ENCODE assay signal across 13 cellular contexts in genomic region chr5:4230531-4230904, GRCh38.
"Had no signal": no experiment of that assay in that cellular context is flagged by ENCODE, and none has a peak within 500 bp of the region (broad histone marks: within the 10 kb centered on the region; RNA-seq: fewer than 3 reads in every experiment).

No MANE protein-coding gene starts in this region.

- DNase-seq: activated B cell treated with CpG ODN at 0.5 μM for 24 hours; activated CD4-positive, alpha-beta T cell treated with anti-CD3 and anti-CD28 coated beads, Interleukin-2, amount 10 ng/mL, durations not matched to agents 7 days and 5 days; activated CD8-positive, alpha-beta memory T cell treated with anti-CD3 and anti-CD28 coated beads for 24 hours; activated naive CD4-positive, alpha-beta T cell treated with anti-CD3 and anti-CD28 coated beads for 36 hours; cortex of kidney; effector memory CD8-positive, alpha-beta T cell; left colon; naive thymus-derived CD4-positive, alpha-beta T cell; ovary; stimulated activated CD4-positive, alpha-beta T cell treated with anti-CD3 and anti-CD28 coated beads, Interleukin-12 subunit alpha, Interleukin-12 subunit beta, amount 100 ng/mL, for 4 hours had no signal

- H3K27ac Mint-ChIP-seq: activated B cell treated with CpG ODN at 0.5 μM for 24 hours; activated CD4-positive, alpha-beta T cell treated with anti-CD3 and anti-CD28 coated beads, Interleukin-2, amount 10 ng/mL, durations not matched to agents 7 days and 5 days; activated naive CD4-positive, alpha-beta T cell treated with anti-CD3 and anti-CD28 coated beads for 36 hours; activated T-helper 17 cell treated with anti-CD3 and anti-CD28 coated beads, Interleukin-2, amount 50 U/mL, for 72 hours; effector memory CD8-positive, alpha-beta T cell; naive thymus-derived CD4-positive, alpha-beta T cell; stimulated activated naive CD8-positive, alpha-beta T cell treated with anti-CD3 and anti-CD28 coated beads, Interleukin-15, Interleukin-2, amounts not matched to agents 100 ng/mL and 50 ng/mL, for 24 hours had no signal

- H3K4me3 ChIP-seq: ovary, thoracic aorta had no signal

- H3K27me3 ChIP-seq: ovary had no signal

- H3K27ac ChIP-seq: ovary, thoracic aorta had no signal

- H3K4me1 Mint-ChIP-seq: activated B cell treated with CpG ODN at 0.5 μM for 24 hours; activated CD4-positive, alpha-beta T cell treated with anti-CD3 and anti-CD28 coated beads, Interleukin-2, amount 10 ng/mL, durations not matched to agents 7 days and 5 days; activated T-helper 17 cell treated with anti-CD3 and anti-CD28 coated beads, Interleukin-2, amount 50 U/mL, for 72 hours; naive thymus-derived CD4-positive, alpha-beta T cell had no signal

- H3K36me3 Mint-ChIP-seq: naive thymus-derived CD4-positive, alpha-beta T cell had no signal

- H3K27me3 Mint-ChIP-seq: activated B cell treated with CpG ODN at 0.5 μM for 24 hours; activated CD4-positive, alpha-beta T cell treated with anti-CD3 and anti-CD28 coated beads, Interleukin-2, amount 10 ng/mL, durations not matched to agents 7 days and 5 days; activated T-helper 17 cell treated with anti-CD3 and anti-CD28 coated beads, Interleukin-2, amount 50 U/mL, for 72 hours; effector memory CD8-positive, alpha-beta T cell; naive thymus-derived CD4-positive, alpha-beta T cell; stimulated activated naive CD8-positive, alpha-beta T cell treated with anti-CD3 and anti-CD28 coated beads, Interleukin-15, Interleukin-2, amounts not matched to agents 100 ng/mL and 50 ng/mL, for 24 hours had no signal

- H3K4me3 Mint-ChIP-seq: activated B cell treated with CpG ODN at 0.5 μM for 24 hours; activated CD4-positive, alpha-beta T cell treated with anti-CD3 and anti-CD28 coated beads, Interleukin-2, amount 10 ng/mL, durations not matched to agents 7 days and 5 days; activated naive CD4-positive, alpha-beta T cell treated with anti-CD3 and anti-CD28 coated beads for 36 hours; activated T-helper 17 cell treated with anti-CD3 and anti-CD28 coated beads, Interleukin-2, amount 50 U/mL, for 72 hours; effector memory CD8-positive, alpha-beta T cell; naive thymus-derived CD4-positive, alpha-beta T cell; stimulated activated naive CD8-positive, alpha-beta T cell treated with anti-CD3 and anti-CD28 coated beads, Interleukin-15, Interleukin-2, amounts not matched to agents 100 ng/mL and 50 ng/mL, for 24 hours had no signal

- ATAC-seq: activated T-helper 17 cell treated with anti-CD3 and anti-CD28 coated beads, Interleukin-2, amount 50 U/mL, for 72 hours; effector memory CD8-positive, alpha-beta T cell; left colon; naive thymus-derived CD4-positive, alpha-beta T cell had no signal

- H3K9me3 ChIP-seq: ovary had no signal

- H3K36me3 ChIP-seq: ovary, thoracic aorta had no signal
